ENCODE assay signal across 1 cellular context in the genomic region with DNA sequence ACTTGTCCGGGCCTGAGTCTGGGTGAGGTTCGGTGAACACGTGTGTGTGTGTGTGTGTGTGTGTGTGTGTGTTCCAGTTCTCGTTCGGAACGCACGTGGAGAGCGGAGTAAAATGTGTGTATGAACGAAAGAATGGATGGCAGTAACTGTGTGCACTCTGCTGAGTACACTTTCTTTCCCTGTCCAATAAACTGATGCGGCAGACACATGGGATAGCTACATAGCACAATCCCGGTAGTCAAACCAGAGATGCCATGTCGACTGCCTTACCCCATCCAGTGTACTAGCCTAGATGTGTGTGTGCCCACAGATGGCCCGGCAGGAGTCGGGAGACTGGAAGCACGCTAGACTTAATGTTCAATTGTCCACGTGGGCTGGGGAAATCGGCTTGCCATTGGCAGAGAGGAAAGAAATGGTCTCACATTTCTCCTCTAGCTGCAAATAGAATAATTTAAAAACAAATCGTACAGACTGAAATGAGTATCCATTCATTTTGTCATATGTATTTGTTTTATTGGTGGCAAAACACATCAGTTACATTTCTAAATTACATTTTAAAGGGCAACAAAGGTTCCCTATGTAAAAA.
TF ChIP-seq lines count a peak whose summit lies in the region.

No MANE protein-coding gene starts in this region.

TF ChIP-seq in HEK293, 187 proteins besides CTCF, POLR2A, EP300 and RAD21 (continued from another document and continues in another):
- TF ChIP-seq, protein P1, sequence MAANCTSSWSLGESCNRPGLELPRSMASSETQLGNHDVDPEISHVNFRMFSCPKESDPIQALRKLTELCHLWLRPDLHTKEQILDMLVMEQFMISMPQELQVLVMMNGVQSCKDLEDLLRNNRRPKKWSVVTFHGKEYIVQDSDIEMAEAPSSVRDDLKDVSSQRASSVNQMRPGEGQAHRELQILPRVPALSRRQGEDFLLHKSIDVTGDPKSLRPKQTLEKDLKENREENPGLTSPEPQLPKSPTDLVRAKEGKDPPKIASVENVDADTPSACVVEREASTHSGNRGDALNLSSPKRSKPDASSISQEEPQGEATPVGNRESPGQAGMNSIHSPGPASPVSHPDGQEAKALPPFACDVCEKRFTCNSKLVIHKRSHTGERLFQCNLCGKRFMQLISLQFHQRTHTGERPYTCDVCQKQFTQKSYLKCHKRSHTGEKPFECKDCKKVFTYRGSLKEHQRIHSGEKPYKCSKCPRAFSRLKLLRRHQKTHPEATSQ (tag by site-specific recombination; IDR thresholded peaks at IDR 0.05), result peak; percentile 88; the same call in 1 of the 2 replicates
- TF ChIP-seq, protein P2, sequence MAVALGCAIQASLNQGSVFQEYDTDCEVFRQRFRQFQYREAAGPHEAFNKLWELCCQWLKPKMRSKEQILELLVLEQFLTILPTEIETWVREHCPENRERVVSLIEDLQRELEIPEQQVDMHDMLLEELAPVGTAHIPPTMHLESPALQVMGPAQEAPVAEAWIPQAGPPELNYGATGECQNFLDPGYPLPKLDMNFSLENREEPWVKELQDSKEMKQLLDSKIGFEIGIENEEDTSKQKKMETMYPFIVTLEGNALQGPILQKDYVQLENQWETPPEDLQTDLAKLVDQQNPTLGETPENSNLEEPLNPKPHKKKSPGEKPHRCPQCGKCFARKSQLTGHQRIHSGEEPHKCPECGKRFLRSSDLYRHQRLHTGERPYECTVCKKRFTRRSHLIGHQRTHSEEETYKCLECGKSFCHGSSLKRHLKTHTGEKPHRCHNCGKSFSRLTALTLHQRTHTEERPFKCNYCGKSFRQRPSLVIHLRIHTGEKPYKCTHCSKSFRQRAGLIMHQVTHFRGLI (tag by site-specific recombination; IDR thresholded peaks at IDR 0.05), result no peak
- TF ChIP-seq, protein P3, sequence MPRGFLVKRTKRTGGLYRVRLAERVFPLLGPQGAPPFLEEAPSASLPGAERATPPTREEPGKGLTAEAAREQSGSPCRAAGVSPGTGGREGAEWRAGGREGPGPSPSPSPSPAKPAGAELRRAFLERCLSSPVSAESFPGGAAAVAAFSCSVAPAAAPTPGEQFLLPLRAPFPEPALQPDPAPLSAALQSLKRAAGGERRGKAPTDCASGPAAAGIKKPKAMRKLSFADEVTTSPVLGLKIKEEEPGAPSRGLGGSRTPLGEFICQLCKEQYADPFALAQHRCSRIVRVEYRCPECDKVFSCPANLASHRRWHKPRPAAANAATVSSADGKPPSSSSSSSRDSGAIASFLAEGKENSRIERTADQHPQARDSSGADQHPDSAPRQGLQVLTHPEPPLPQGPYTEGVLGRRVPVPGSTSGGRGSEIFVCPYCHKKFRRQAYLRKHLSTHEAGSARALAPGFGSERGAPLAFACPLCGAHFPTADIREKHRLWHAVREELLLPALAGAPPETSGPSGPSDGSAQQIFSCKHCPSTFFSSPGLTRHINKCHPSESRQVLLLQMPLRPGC (tag by site-specific recombination; IDR thresholded peaks at IDR 0.05), result peak; percentile 59; the same call in 1 of the 2 replicates
- TF ChIP-seq ZNF629 (tag by site-specific recombination; IDR thresholded peaks at IDR 0.05) (peak; percentile 23; the same call in 1 of the 2 replicates), MZF1 (tag by site-specific recombination; IDR thresholded peaks at IDR 0.05; ENCODE audit: borderline replicate concordance) (no peak), ZNF2 (tag by site-specific recombination; IDR thresholded peaks at IDR 0.05) (peak; percentile 89), KLF8 (tag by site-specific recombination; IDR thresholded peaks at IDR 0.05) (peak; percentile 87), ZNF837 (tag by site-specific recombination; IDR thresholded peaks at IDR 0.05) (0 out of 2 replicates have a peak, but pooled peaks have one; percentile 68), ZNF24 (tag by site-specific recombination; IDR thresholded peaks at IDR 0.05) (peak; percentile 50; the same call in 1 of the 2 replicates), ZBTB7A (tag by site-specific recombination; IDR thresholded peaks at IDR 0.05; ENCODE audit: low read depth) (0 out of 2 replicates have a peak, but pooled peaks have one; percentile 58), ZBTB20 (tag by site-specific recombination; IDR thresholded peaks at IDR 0.05) (peak; percentile 52; the same call in 1 of the 2 replicates), ZNF843 (tag by site-specific recombination; IDR thresholded peaks at IDR 0.05) (peak; percentile 65), FEZF1 (tag by site-specific recombination; IDR thresholded peaks at IDR 0.05) (peak; percentile 9; the same call in 1 of the 2 replicates), TRIM28 (IDR thresholded peaks at IDR 0.05; ENCODE audit: borderline replicate concordance, low read length) (0 out of 2 replicates have a peak, but pooled peaks have one; percentile 67), ZNF335 (tag by site-specific recombination; conservative IDR thresholded peaks at IDR 0.05) (peak; percentile 96), ZNF23 (tag by site-specific recombination; IDR thresholded peaks at IDR 0.05; ENCODE audit: borderline replicate concordance) (no peak), SP7 (tag by site-specific recombination; IDR thresholded peaks at IDR 0.05) (peak; percentile 91), ZNF146 (tag by site-specific recombination; IDR thresholded peaks at IDR 0.05) (peak; percentile 58)
- TF ChIP-seq, protein P4, sequence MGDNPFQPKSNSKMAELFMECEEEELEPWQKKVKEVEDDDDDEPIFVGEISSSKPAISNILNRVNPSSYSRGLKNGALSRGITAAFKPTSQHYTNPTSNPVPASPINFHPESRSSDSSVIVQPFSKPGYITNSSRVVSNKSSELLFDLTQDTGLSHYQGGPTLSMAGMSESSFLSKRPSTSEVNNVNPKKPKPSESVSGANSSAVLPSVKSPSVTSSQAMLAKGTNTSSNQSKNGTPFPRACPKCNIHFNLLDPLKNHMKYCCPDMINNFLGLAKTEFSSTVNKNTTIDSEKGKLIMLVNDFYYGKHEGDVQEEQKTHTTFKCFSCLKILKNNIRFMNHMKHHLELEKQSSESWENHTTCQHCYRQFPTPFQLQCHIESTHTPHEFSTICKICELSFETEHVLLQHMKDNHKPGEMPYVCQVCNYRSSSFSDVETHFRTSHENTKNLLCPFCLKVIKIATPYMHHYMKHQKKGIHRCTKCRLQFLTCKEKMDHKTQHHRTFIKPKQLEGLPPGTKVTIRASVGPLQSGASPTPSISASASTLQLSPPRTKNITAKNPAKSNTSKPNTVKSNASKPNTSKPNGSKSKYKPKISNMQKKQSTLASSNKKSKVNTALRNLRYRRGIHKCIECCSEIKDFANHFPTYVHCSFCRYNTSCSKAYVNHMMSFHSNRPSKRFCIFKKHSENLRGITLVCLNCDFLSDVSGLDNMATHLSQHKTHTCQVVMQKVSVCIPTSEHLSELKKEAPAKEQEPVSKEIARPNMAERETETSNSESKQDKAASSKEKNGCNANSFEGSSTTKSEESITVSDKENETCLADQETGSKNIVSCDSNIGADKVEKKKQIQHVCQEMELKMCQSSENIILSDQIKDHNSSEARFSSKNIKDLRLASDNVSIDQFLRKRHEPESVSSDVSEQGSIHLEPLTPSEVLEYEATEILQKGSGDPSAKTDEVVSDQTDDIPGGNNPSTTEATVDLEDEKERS (tag by site-specific recombination; IDR thresholded peaks at IDR 0.05), result peak; percentile 88
- TF ChIP-seq, protein P5, sequence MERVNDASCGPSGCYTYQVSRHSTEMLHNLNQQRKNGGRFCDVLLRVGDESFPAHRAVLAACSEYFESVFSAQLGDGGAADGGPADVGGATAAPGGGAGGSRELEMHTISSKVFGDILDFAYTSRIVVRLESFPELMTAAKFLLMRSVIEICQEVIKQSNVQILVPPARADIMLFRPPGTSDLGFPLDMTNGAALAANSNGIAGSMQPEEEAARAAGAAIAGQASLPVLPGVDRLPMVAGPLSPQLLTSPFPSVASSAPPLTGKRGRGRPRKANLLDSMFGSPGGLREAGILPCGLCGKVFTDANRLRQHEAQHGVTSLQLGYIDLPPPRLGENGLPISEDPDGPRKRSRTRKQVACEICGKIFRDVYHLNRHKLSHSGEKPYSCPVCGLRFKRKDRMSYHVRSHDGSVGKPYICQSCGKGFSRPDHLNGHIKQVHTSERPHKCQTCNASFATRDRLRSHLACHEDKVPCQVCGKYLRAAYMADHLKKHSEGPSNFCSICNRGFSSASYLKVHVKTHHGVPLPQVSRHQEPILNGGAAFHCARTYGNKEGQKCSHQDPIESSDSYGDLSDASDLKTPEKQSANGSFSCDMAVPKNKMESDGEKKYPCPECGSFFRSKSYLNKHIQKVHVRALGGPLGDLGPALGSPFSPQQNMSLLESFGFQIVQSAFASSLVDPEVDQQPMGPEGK (tag by site-specific recombination; IDR thresholded peaks at IDR 0.05), result no peak
- TF ChIP-seq, protein P6, sequence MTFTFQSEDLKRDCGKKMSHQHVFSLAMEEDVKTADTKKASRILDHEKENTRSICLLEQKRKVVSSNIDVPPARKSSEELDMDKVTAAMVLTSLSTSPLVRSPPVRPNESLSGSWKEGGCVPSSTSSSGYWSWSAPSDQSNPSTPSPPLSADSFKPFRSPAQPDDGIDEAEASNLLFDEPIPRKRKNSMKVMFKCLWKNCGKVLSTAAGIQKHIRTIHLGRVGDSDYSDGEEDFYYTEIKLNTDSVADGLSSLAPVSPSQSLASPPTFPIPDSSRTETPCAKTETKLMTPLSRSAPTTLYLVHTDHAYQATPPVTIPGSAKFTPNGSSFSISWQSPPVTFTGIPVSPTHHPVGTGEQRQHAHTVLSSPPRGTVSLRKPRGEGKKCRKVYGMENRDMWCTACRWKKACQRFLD (tag by site-specific recombination; IDR thresholded peaks at IDR 0.05), result 0 out of 2 replicates have a peak, but pooled peaks have one; percentile 53
- TF ChIP-seq, protein P7, sequence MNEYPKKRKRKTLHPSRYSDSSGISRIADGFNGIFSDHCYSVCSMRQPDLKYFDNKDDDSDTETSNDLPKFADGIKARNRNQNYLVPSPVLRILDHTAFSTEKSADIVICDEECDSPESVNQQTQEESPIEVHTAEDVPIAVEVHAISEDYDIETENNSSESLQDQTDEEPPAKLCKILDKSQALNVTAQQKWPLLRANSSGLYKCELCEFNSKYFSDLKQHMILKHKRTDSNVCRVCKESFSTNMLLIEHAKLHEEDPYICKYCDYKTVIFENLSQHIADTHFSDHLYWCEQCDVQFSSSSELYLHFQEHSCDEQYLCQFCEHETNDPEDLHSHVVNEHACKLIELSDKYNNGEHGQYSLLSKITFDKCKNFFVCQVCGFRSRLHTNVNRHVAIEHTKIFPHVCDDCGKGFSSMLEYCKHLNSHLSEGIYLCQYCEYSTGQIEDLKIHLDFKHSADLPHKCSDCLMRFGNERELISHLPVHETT (tag by site-specific recombination; IDR thresholded peaks at IDR 0.05), result peak; percentile 82
- TF ChIP-seq, protein P8, sequence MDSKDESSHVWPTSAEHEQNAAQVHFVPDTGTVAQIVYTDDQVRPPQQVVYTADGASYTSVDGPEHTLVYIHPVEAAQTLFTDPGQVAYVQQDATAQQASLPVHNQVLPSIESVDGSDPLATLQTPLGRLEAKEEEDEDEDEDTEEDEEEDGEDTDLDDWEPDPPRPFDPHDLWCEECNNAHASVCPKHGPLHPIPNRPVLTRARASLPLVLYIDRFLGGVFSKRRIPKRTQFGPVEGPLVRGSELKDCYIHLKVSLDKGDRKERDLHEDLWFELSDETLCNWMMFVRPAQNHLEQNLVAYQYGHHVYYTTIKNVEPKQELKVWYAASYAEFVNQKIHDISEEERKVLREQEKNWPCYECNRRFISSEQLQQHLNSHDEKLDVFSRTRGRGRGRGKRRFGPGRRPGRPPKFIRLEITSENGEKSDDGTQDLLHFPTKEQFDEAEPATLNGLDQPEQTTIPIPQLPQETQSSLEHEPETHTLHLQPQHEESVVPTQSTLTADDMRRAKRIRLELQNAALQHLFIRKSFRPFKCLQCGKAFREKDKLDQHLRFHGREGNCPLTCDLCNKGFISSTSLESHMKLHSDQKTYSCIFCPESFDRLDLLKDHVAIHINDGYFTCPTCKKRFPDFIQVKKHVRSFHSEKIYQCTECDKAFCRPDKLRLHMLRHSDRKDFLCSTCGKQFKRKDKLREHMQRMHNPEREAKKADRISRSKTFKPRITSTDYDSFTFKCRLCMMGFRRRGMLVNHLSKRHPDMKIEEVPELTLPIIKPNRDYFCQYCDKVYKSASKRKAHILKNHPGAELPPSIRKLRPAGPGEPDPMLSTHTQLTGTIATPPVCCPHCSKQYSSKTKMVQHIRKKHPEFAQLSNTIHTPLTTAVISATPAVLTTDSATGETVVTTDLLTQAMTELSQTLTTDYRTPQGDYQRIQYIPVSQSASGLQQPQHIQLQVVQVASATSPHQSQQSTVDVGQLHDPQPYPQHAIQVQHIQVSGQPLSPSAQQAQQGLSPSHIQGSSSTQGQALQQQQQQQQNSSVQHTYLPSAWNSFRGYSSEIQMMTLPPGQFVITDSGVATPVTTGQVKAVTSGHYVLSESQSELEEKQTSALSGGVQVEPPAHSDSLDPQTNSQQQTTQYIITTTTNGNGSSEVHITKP (tag by site-specific recombination; IDR thresholded peaks at IDR 0.05), result peak; percentile 63
- TF ChIP-seq, protein P9, sequence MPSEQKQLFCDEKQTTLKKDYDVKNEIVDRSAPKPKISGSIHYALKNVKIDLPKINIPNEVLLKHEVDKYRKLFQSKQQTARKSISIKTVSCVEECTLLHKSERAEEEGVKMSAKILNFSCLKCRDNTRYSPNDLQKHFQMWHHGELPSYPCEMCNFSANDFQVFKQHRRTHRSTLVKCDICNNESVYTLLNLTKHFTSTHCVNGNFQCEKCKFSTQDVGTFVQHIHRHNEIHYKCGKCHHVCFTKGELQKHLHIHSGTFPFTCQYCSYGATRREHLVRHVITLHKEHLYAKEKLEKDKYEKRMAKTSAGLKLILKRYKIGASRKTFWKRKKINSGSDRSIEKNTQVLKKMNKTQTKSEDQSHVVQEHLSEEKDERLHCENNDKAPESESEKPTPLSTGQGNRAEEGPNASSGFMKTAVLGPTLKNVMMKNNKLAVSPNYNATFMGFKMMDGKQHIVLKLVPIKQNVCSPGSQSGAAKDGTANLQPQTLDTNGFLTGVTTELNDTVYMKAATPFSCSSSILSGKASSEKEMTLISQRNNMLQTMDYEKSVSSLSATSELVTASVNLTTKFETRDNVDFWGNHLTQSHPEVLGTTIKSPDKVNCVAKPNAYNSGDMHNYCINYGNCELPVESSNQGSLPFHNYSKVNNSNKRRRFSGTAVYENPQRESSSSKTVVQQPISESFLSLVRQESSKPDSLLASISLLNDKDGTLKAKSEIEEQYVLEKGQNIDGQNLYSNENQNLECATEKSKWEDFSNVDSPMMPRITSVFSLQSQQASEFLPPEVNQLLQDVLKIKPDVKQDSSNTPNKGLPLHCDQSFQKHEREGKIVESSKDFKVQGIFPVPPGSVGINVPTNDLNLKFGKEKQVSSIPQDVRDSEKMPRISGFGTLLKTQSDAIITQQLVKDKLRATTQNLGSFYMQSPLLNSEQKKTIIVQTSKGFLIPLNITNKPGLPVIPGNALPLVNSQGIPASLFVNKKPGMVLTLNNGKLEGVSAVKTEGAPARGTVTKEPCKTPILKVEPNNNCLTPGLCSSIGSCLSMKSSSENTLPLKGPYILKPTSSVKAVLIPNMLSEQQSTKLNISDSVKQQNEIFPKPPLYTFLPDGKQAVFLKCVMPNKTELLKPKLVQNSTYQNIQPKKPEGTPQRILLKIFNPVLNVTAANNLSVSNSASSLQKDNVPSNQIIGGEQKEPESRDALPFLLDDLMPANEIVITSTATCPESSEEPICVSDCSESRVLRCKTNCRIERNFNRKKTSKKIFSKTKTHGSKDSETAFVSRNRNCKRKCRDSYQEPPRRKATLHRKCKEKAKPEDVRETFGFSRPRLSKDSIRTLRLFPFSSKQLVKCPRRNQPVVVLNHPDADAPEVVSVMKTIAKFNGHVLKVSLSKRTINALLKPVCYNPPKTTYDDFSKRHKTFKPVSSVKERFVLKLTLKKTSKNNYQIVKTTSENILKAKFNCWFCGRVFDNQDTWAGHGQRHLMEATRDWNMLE (tag by site-specific recombination; conservative IDR thresholded peaks at IDR 0.05; ENCODE audit: low read depth), result peak; percentile 42; the same call in 1 of the 2 replicates
